Comparison of ENCODE assay signal across 29 cellular contexts in the genomic region with DNA sequence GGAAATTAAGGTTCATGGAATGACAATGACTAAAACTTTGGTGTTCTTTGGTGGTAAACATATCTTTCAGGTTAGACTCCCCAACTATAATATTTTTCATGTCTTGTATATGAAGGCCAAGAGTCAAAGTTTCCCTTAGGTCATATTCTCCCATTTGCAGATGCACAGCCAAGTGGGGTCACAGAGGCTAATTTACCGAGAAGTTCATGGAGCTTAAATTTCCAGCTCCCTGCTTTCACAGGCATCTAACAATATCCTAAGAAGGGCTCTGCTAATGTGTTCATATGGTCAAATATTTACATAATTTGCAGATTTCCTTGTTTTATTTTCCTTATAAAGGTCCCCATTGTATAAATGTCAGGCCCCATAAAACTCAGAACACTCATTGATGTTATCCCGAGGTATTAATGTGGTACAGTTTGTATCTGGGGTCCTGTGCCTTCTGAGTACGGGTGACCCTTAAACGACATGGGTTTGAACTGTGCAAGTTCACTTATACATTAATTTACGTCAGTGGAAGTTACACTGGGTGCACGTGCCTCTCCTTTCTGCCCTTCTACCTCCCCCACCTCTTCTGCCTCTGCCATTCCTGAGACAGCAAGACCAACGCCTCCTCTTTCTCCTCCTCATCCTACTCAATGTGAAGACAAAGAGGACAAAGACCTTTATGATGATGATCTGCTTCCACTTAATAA.
"Had no signal": no experiment of that assay in that cellular context is flagged by ENCODE, and none has a peak within 500 bp of the region (broad histone marks: within the 10 kb centered on the region; RNA-seq: fewer than 3 reads in every experiment).

No MANE protein-coding gene starts in this region.

- FAIRE-seq: endometrium, endothelial cell of umbilical vein, frontal cortex had no signal

- ATAC-seq: effector memory CD8-positive, alpha-beta T cell; esophagus mucosa; foreskin keratinocyte; gastrocnemius medialis; gastroesophageal sphincter; heart left ventricle; heart right ventricle had no signal

- H3K4me1 ChIP-seq: colonic mucosa, esophagus muscularis mucosa, esophagus squamous epithelium, foreskin keratinocyte, gastrocnemius medialis, gastroesophageal sphincter, heart left ventricle, heart right ventricle had no signal

- H3K4me2 ChIP-seq: hepatocyte had no signal

- H3K27me3 ChIP-seq: colonic mucosa, esophagus muscularis mucosa, esophagus squamous epithelium, foreskin keratinocyte, gastrocnemius medialis, gastroesophageal sphincter, heart left ventricle, hepatocyte had no signal

- H3K9me3 ChIP-seq: colonic mucosa, esophagus muscularis mucosa, esophagus squamous epithelium, gastrocnemius medialis, gastroesophageal sphincter, heart left ventricle, heart right ventricle had no signal

- H3K27ac ChIP-seq: colonic mucosa, coronary artery, dorsolateral prefrontal cortex, epithelial cell of prostate, esophagus muscularis mucosa, esophagus squamous epithelium, foreskin keratinocyte, gastrocnemius medialis, gastroesophageal sphincter, heart left ventricle, heart right ventricle, hepatocyte had no signal

- H3K4me3 Mint-ChIP-seq: dendritic cell treated with granulocyte-macrophage colony-stimulating factor and Interleukin-4, amounts not matched to agents 40 ng/mL and 50 ng/mL, for 4 days; effector memory CD8-positive, alpha-beta T cell; endodermal cell had no signal

- H3K36me3 ChIP-seq: colonic mucosa, esophagus muscularis mucosa, esophagus squamous epithelium, gastrocnemius medialis, gastroesophageal sphincter, heart left ventricle, heart right ventricle had no signal

- H3K4me3 ChIP-seq: colonic mucosa, coronary artery, dorsolateral prefrontal cortex, esophagus muscularis mucosa, esophagus squamous epithelium, gastrocnemius medialis, gastroesophageal sphincter, heart left ventricle, heart right ventricle, hepatocyte had no signal

- H3K79me2 ChIP-seq: hepatocyte had no signal

- DNase-seq: colonic mucosa; cortex of kidney; dermis blood vessel endothelial cell; dorsolateral prefrontal cortex; effector CD4-positive, alpha-beta T cell; effector CD8-positive, alpha-beta T cell; effector memory CD4-positive, alpha-beta T cell; effector memory CD8-positive, alpha-beta T cell; endodermal cell; erythroblast; esophagus squamous epithelium; foreskin fibroblast; foreskin keratinocyte; gastrocnemius medialis; glutamatergic neuron; head of caudate nucleus; heart left ventricle; heart right ventricle; hippocampal formation had no signal

- H3K27ac Mint-ChIP-seq: dendritic cell treated with granulocyte-macrophage colony-stimulating factor and Interleukin-4, amounts not matched to agents 40 ng/mL and 50 ng/mL, for 4 days; effector memory CD8-positive, alpha-beta T cell; endodermal cell had no signal

- H2AFZ ChIP-seq: hepatocyte had no signal

- H3K9me3 Mint-ChIP-seq: dendritic cell treated with granulocyte-macrophage colony-stimulating factor and Interleukin-4, amounts not matched to agents 40 ng/mL and 50 ng/mL, for 4 days; effector memory CD8-positive, alpha-beta T cell; endodermal cell had no signal
